In the genomic region with DNA sequence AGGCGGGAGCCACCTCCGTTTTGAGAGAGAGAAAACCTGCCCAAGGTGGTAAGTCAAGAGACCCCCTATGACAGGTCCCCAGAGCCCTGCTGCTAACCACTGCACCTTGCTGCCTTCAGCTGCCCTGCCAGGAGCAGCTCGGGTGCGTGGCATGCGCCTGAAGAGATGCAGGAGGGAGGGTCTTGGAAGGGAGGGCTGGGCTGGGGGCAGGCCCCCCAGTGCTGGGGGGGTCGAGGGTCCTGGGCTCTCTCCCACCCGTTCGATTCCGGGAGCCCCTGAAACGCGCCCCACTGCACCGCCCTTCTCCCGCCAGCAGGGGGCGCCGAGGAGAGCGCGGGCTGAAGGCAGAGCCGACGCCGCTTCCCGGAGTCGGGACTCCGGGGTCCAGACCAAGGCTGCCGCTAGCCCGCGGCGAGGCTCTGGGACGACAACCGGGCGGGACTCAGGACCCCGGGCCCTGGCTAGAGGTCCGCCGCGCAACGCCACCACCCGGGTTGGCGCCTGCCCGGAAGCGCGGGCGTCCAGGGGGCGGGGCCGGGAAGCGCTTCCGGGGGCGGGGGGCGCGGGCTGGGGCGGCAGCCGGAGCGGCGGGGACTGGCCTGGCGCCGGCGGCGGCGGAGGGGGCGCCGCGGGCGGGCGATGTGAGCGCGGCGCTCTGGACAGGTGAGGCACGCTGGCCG, we compare ENCODE assay signal across 8 cellular contexts. TPM values are rescaled to one million over a fixed set of nuclear protein-coding genes. Genes with fewer than 3 reads are reported as not detected.
A peak's percentile ranks its signal among the peaks of the same experiment; 100 is the strongest.
DNase-seq lines count a peak whose midpoint lies in the region; ATAC-seq and TF ChIP-seq lines count a peak whose summit lies in the region.

A gene with protein sequence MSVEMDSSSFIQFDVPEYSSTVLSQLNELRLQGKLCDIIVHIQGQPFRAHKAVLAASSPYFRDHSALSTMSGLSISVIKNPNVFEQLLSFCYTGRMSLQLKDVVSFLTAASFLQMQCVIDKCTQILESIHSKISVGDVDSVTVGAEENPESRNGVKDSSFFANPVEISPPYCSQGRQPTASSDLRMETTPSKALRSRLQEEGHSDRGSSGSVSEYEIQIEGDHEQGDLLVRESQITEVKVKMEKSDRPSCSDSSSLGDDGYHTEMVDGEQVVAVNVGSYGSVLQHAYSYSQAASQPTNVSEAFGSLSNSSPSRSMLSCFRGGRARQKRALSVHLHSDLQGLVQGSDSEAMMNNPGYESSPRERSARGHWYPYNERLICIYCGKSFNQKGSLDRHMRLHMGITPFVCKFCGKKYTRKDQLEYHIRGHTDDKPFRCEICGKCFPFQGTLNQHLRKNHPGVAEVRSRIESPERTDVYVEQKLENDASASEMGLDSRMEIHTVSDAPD (plus strand): TSS at position 563 of the 680 bp plus-strand sequence. CDS start 18,761 bp downstream, outside the sequence.

- H3K4me1 ChIP-seq in effector memory CD4-positive, alpha-beta T cell (ENCODE audit: control insufficient read depth, insufficient read depth, low read length, poor library complexity, severe bottlenecking) = peaks cover 13% of the 10 kb centered on the region
- peaks cover 12% of the 10 kb centered on the region for H3K4me1 ChIP-seq in mesodermal cell (ENCODE audit: control insufficient read depth, insufficient read depth, low read length, poor library complexity, severe bottlenecking)

- no peak for DNase-seq in AG04450 (ENCODE audit: low read depth, low spot score)
- DNase-seq in NCI-H460 (ENCODE audit: extremely low read depth, low read depth) = peak; percentile 36
- peak; percentile 38 to 68 for DNase-seq in activated CD8-positive, alpha-beta memory T cell treated with anti-CD3 and anti-CD28 coated beads for 1 hour (ENCODE audit: extremely low read depth in 1 of 2, low read depth in 1 of 2)
- DNase-seq in effector memory CD4-positive, alpha-beta T cell = peak; percentile 51 to 64 (median 58)
- DNase-seq in stimulated activated CD8-positive, alpha-beta memory T cell treated with anti-CD3 and anti-CD28 coated beads, Interleukin-2, amount 100 ng/mL, for 1 hour (ENCODE audit: low read depth in 2 of 2) = peak; percentile 55 to 65

- peak within 1 kb of the TSS; percentile 75 for H3K27ac ChIP-seq in AG04450 (ENCODE audit: low read depth, low read length)
- H3K27ac ChIP-seq in effector memory CD4-positive, alpha-beta T cell (ENCODE audit: insufficient read depth, low read length, poor library complexity, severe bottlenecking) = peak within 1 kb of the TSS; percentile 79
- peak within 1 kb of the TSS; percentile 72 for H3K27ac ChIP-seq in mesodermal cell (ENCODE audit: low read depth, low read length, severe bottlenecking)

- 1% methylated on average over 22 to 44 of the region's 67 CpGs for WGBS in mesodermal cell (ENCODE audit: insufficient coverage in 2 of 2), 2 experiments

- CTCF ChIA-PET in AG04450 (lab: Charles Lee) = interaction anchor here (0.5 to 1.8 kb wide), 12 partner anchors 8 to 339 kb away, joined by 3 to 12 read pairs (median 5); no protein-coding TSS in a partner anchor

- ATAC-seq in GM18517 (IDR thresholded peaks at IDR 0.05; ENCODE audit: unreplicated experiment) = peak; percentile 54
- peak; percentile 63 for ATAC-seq in HG03025 (IDR thresholded peaks at IDR 0.05; ENCODE audit: low FRiP score, unreplicated experiment)

- POLR2A ChIA-PET in AG04450 (lab: Yijun Ruan, JAX) = no interaction called here

- no peaks in the 10 kb centered on the region for H3K36me3 ChIP-seq in effector memory CD4-positive, alpha-beta T cell (ENCODE audit: control insufficient read depth, insufficient read depth, low read length)
- peaks cover 23% of the 10 kb centered on the region for H3K36me3 ChIP-seq in mesodermal cell (ENCODE audit: control insufficient read depth, insufficient read depth, low read length)

- H3K9me3 ChIP-seq in AG04450 (ENCODE audit: control insufficient read depth, insufficient read depth, low read length) = no peaks in the 10 kb centered on the region; the same call in 1 of the 2 replicates
- H3K9me3 ChIP-seq in effector memory CD4-positive, alpha-beta T cell (ENCODE audit: control insufficient read depth, low read length) = no peaks in the 10 kb centered on the region
- no peaks in the 10 kb centered on the region for H3K9me3 ChIP-seq in mesodermal cell (ENCODE audit: control insufficient read depth, low read length)

- H3K4me3 ChIP-seq in AG04450 (ENCODE audit: low read depth, low read length) (peak within 1 kb of the TSS; percentile 90), mesodermal cell (ENCODE audit: extremely low read depth, insufficient read depth, low read length, poor library complexity, severe bottlenecking) (peak within 1 kb of the TSS; percentile 82)
- H3K4me3 ChIP-seq in effector memory CD4-positive, alpha-beta T cell (ENCODE audit: insufficient read depth, low read depth, low read length, poor library complexity, severe bottlenecking) = peak within 1 kb of the TSS; percentile 79

- H3K27me3 ChIP-seq in AG04450 (ENCODE audit: control insufficient read depth, insufficient read depth, low read length) = peaks cover 27% of the 10 kb centered on the region
- no peaks in the 10 kb centered on the region for H3K27me3 ChIP-seq in effector memory CD4-positive, alpha-beta T cell (replicated peaks; ENCODE audit: control insufficient read depth, insufficient read depth, low read length, poor library complexity, severe bottlenecking)

- TF ChIP-seq CTCF in AG04450 (IDR thresholded peaks at IDR 0.05; ENCODE audit: low read depth, low read length) = peak; percentile 96

RNA-seq across cellular contexts. Expression of the gene that starts here (rescaled TPM):
- 8.0 and 9.4 TPM in 2 replicates for polyA plus RNA-seq in AG04450 (2011; rRNA removed)
- polyA minus RNA-seq in AG04450 (2011; rRNA and poly(A)+ RNA removed) = 14.4 and 16.2 TPM in 2 replicates
- total RNA-seq in NCI-H460 (2014; rRNA removed; shearing (Covaris generic)) = 5.3 and 6.8 TPM in 2 replicates
- polyA plus RNA-seq in NCI-H460 (2014; cell fraction: nucleus; rRNA removed) = 5.5 and 8.5 TPM in 2 replicates
- 11.4 TPM for polyA plus RNA-seq in mesodermal cell (2013, experiment 1 of 2)
- polyA plus RNA-seq in mesodermal cell (2013, experiment 2 of 2) = 10.0 TPM
